ENCODE assay signal across 8 cellular contexts in genomic region chr11:47161134-47161854, GRCh38. TPM values are rescaled to one million over a fixed set of nuclear protein-coding genes. Genes with fewer than 3 reads are reported as not detected.
A peak's percentile ranks its signal among the peaks of the same experiment; 100 is the strongest.
DNase-seq lines count a peak whose midpoint lies in the region; ATAC-seq, FAIRE-seq and TF ChIP-seq lines count a peak whose summit lies in the region.

No MANE protein-coding gene starts in this region.

- ATAC-seq in SK-N-SH treated with all-trans-retinoic acid at 6 μM for 48 hours (peak; percentile 89), heart right ventricle (peak; percentile 62 to 78 (median 70))

- peak overlapping the region in 2 of 5 donors; percentile 47 to 50 for H3K27ac ChIP-seq in adrenal gland
- H3K27ac ChIP-seq in heart right ventricle, result peak overlapping the region in 2 of 10 donors; percentile 7 to 39

- no peaks in the 10 kb centered on the region for H3K9me3 ChIP-seq in adrenal gland (replicated peaks in 1 of 3)
- H3K9me3 ChIP-seq in heart right ventricle, result no peaks in the 10 kb centered on the region

- H3K27me3 ChIP-seq in adrenal gland, result no peaks in the 10 kb centered on the region
- H3K27me3 ChIP-seq in heart right ventricle, result no peaks in the 10 kb centered on the region

- FAIRE-seq in GM19239 (lab: Jason Lieb, UNC), result peak; percentile 69

- WGBS in adrenal gland, 4 donors, result 37 to 80% (median 42%) methylated on average over 1 to 14 of the region's 14 CpGs
- WGBS in heart right ventricle, 2 donors, result 40 to 47% methylated on average over 14 of the region's 14 CpGs

- TF ChIP-seq POLR2A in adrenal gland (IDR thresholded peaks at IDR 0.05), result no peak

- intact Hi-C loops in adrenal gland (cut with DNase I) (no loop called here), heart right ventricle (cut with DNase I) (no loop called here)

- peak; percentile 90 for DNase-seq in AG20443 (ENCODE audit: low spot score)
- DNase-seq in GM19239 (ENCODE audit: insufficient read length, low spot score), result peak; percentile 84
- no peak for DNase-seq in LNCaP clone FGC (ENCODE audit: low read depth)
- peak; percentile 53 to 82 (median 65) for DNase-seq in adrenal gland
- peak; percentile 45 to 50 for DNase-seq in heart right ventricle
- DNase-seq in retina, result peak; percentile 71
- no peak for DNase-seq in NK-92 treated with Interleukin-12 subunit alpha and Interleukin-12 subunit beta, amount 100 ng/mL, for 24 hours (lab: John Stamatoyannopoulos, UW)

- H3K36me3 ChIP-seq in adrenal gland (replicated peaks in 1 of 2) (peaks cover 0 to 28% of the 10 kb centered on the region in 2 donors), heart right ventricle (peaks cover 0 to 65% (median 30%) of the 10 kb centered on the region in 9 donors)

- H3K4me3 ChIP-seq in LNCaP clone FGC (ENCODE audit: low read depth, low read length), result no peak overlapping the region
- H3K4me3 ChIP-seq in adrenal gland, result no peak overlapping the region
- H3K4me3 ChIP-seq in heart right ventricle, result no peak overlapping the region

- peak; percentile 80 for TF ChIP-seq CTCF in LNCaP clone FGC (IDR thresholded peaks at IDR 0.05; ENCODE audit: control insufficient read depth, extremely low read depth, insufficient read depth)
- peak; percentile 52 to 71 (median 60) for TF ChIP-seq CTCF in adrenal gland (IDR thresholded peaks at IDR 0.05)
- TF ChIP-seq CTCF in heart right ventricle (IDR thresholded peaks at IDR 0.05), result peak; percentile 47 to 69 (median 59)

- H3K4me1 ChIP-seq in adrenal gland (replicated peaks in 1 of 2), result peaks cover 5 to 14% of the 10 kb centered on the region in 2 donors
- peaks cover 0 to 31% (median 15%) of the 10 kb centered on the region in 9 donors for H3K4me1 ChIP-seq in heart right ventricle

TF ChIP-seq in SK-N-SH treated with all-trans-retinoic acid at 6 μM for 48 hours, 23 proteins besides CTCF, POLR2A, EP300 and RAD21 (continues in another document):
- no peak for TF ChIP-seq SNAI2 (CRISPR knock-in tag; IDR thresholded peaks at IDR 0.05)
- no peak for TF ChIP-seq POU6F1 (CRISPR knock-in tag; IDR thresholded peaks at IDR 0.05; ENCODE audit: borderline replicate concordance, low read depth)
- no peak for TF ChIP-seq OSR1 (CRISPR knock-in tag; IDR thresholded peaks at IDR 0.05)
- no peak for TF ChIP-seq ESRRG (CRISPR knock-in tag; IDR thresholded peaks at IDR 0.05)
- no peak for TF ChIP-seq ZNF70 (CRISPR knock-in tag; IDR thresholded peaks at IDR 0.05)
- TF ChIP-seq ZFP3 (CRISPR knock-in tag; IDR thresholded peaks at IDR 0.05), result no peak
- no peak for TF ChIP-seq GLIS3 (CRISPR knock-in tag; IDR thresholded peaks at IDR 0.05)
- TF ChIP-seq CSDC2 (CRISPR knock-in tag; IDR thresholded peaks at IDR 0.05), result no peak
- TF ChIP-seq ISL1 (CRISPR knock-in tag; IDR thresholded peaks at IDR 0.05), result no peak
- TF ChIP-seq TSHZ2 (CRISPR knock-in tag; IDR thresholded peaks at IDR 0.05), result no peak
- TF ChIP-seq PPARA (CRISPR knock-in tag; IDR thresholded peaks at IDR 0.05; ENCODE audit: borderline replicate concordance), result no peak
- no peak for TF ChIP-seq RARB (CRISPR knock-in tag; IDR thresholded peaks at IDR 0.05)
- TF ChIP-seq BACH2 (CRISPR knock-in tag; IDR thresholded peaks at IDR 0.05; ENCODE audit: borderline replicate concordance), result no peak
- TF ChIP-seq, protein P1, sequence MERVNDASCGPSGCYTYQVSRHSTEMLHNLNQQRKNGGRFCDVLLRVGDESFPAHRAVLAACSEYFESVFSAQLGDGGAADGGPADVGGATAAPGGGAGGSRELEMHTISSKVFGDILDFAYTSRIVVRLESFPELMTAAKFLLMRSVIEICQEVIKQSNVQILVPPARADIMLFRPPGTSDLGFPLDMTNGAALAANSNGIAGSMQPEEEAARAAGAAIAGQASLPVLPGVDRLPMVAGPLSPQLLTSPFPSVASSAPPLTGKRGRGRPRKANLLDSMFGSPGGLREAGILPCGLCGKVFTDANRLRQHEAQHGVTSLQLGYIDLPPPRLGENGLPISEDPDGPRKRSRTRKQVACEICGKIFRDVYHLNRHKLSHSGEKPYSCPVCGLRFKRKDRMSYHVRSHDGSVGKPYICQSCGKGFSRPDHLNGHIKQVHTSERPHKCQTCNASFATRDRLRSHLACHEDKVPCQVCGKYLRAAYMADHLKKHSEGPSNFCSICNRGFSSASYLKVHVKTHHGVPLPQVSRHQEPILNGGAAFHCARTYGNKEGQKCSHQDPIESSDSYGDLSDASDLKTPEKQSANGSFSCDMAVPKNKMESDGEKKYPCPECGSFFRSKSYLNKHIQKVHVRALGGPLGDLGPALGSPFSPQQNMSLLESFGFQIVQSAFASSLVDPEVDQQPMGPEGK (CRISPR knock-in tag; IDR thresholded peaks at IDR 0.05; ENCODE audit: borderline replicate concordance), result no peak
- TF ChIP-seq, protein P2, sequence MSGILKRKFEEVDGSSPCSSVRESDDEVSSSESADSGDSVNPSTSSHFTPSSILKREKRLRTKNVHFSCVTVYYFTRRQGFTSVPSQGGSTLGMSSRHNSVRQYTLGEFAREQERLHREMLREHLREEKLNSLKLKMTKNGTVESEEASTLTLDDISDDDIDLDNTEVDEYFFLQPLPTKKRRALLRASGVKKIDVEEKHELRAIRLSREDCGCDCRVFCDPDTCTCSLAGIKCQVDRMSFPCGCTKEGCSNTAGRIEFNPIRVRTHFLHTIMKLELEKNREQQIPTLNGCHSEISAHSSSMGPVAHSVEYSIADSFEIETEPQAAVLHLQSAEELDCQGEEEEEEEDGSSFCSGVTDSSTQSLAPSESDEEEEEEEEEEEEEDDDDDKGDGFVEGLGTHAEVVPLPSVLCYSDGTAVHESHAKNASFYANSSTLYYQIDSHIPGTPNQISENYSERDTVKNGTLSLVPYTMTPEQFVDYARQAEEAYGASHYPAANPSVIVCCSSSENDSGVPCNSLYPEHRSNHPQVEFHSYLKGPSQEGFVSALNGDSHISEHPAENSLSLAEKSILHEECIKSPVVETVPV (CRISPR knock-in tag; IDR thresholded peaks at IDR 0.05), result no peak
- TF ChIP-seq ZNF565 (CRISPR knock-in tag; conservative IDR thresholded peaks at IDR 0.05; ENCODE audit: low read depth), result no peak
- TF ChIP-seq, protein P3, sequence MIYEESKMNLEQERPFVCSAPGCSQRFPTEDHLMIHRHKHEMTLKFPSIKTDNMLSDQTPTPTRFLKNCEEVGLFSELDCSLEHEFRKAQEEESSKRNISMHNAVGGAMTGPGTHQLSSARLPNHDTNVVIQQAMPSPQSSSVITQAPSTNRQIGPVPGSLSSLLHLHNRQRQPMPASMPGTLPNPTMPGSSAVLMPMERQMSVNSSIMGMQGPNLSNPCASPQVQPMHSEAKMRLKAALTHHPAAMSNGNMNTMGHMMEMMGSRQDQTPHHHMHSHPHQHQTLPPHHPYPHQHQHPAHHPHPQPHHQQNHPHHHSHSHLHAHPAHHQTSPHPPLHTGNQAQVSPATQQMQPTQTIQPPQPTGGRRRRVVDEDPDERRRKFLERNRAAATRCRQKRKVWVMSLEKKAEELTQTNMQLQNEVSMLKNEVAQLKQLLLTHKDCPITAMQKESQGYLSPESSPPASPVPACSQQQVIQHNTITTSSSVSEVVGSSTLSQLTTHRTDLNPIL (CRISPR knock-in tag; IDR thresholded peaks at IDR 0.05; ENCODE audit: low read depth), result no peak

RNA-seq across cellular contexts. Expression of gene ARFGAP2, which starts 15.4 kb away (rescaled TPM):
- total RNA-seq in adrenal gland (100 to 1,000 TPM in 5 of 8 donors, 10 to 100 TPM in 3; 74.4 to 411 (median 116) TPM), heart right ventricle (10 to 100 TPM; 55.7 to 69.7 (median 62.9) TPM)
- polyA plus RNA-seq in adrenal gland (10 to 100 TPM; 72.3 to 92.6 (median 91.1) TPM), heart right ventricle (10 to 100 TPM; 47.8 to 70.2 TPM)

RNA-seq across cellular contexts. Expression of gene PACSIN3, which starts 24.9 kb away (rescaled TPM):
- total RNA-seq in adrenal gland (100 to 1,000 TPM in 6 of 8 donors, 10 to 100 TPM in 2; 96.3 to 211 (median 110) TPM), heart right ventricle (100 to 1,000 TPM; 146 to 335 (median 257) TPM)
- polyA plus RNA-seq in adrenal gland (10 to 100 TPM; 49.4 to 78.9 (median 73.7) TPM), heart right ventricle (100 to 1,000 TPM; 163 to 209 TPM)

RNA-seq across cellular contexts. Expression of gene DDB2, which starts 53.5 kb away (rescaled TPM):
- total RNA-seq in adrenal gland (100 to 1,000 TPM in 1 of 8 donors, 10 to 100 TPM in 7; 35.8 to 121 (median 58.5) TPM), heart right ventricle (10 to 100 TPM in 4 of 10 donors, 1 to 10 TPM in 6; 6.4 to 22.5 (median 8.3) TPM)
- polyA plus RNA-seq in adrenal gland (100 to 1,000 TPM in 1 of 3 donors, 10 to 100 TPM in 2; 48.3 to 128 (median 54.9) TPM), heart right ventricle (10 to 100 TPM in 1 of 2 donors, 1 to 10 TPM in 1; 8.1 to 30.6 TPM)

Comparison
In these comparisons a context has a peak if more than half of its experiments do, and no peak if none do; other contexts are left out.
1. DNase-seq: peak in AG20443 (single experiment), GM19239 (single experiment), adrenal gland (7 of 7), heart right ventricle (2 of 2) and retina (single experiment); none in LNCaP clone FGC (single experiment) and NK-92 treated with Interleukin-12 subunit alpha and Interleukin-12 subunit beta, amount 100 ng/mL, for 24 hours (single experiment).
2. Peak in every context shown above with its lines, with median percentiles within 50 percentile points of each other: CTCF ChIP-seq.